In genomic region chr12:101424620-101425019, GRCh38 we compare ENCODE assay signal across 1 cellular context.
TF ChIP-seq lines count a peak whose summit lies in the region.

No MANE protein-coding gene starts in this region.

TF ChIP-seq in H1, 55 proteins besides CTCF, POLR2A, EP300 and RAD21:
- TF ChIP-seq KDM5A (IDR thresholded peaks at IDR 0.05; ENCODE audit: low read length) (no peak), RBBP5 (IDR thresholded peaks at IDR 0.05; ENCODE audit: borderline replicate concordance, low read depth, low read length) (no peak), ATF2 (IDR thresholded peaks at IDR 0.05; ENCODE audit: low read length) (no peak)
TF ChIP-seq in H1: peak in this region for 0.
